Comparison of ENCODE assay signal across 8 cellular contexts in genomic region chr3:48400824-48401433, GRCh38. TPM values are rescaled to one million over a fixed set of nuclear protein-coding genes. Genes with fewer than 3 reads are reported as not detected.
DNase-seq lines count a peak whose midpoint lies in the region; TF ChIP-seq lines count a peak whose summit lies in the region.

No MANE protein-coding gene starts in this region.

- TF ChIP-seq CTCF in OCI-LY3 (IDR thresholded peaks at IDR 0.05; ENCODE audit: low read depth, low read length) (peak; percentile 88), foreskin fibroblast (IDR thresholded peaks at IDR 0.05; ENCODE audit: low read depth, low read length) (peak; percentile 60), osteoblast (IDR thresholded peaks at IDR 0.05; ENCODE audit: extremely low read depth, low read depth, low read length) (peak; percentile 80), tibial nerve (IDR thresholded peaks at IDR 0.05) (peak; percentile 71 to 91 (median 77))

- H3K4me1 ChIP-seq in HAP-1 (no peaks in the 10 kb centered on the region), OCI-LY3 (ENCODE audit: low read length) (no peaks in the 10 kb centered on the region), osteoblast (ENCODE audit: insufficient read depth, low read length) (peaks cover 11% of the 10 kb centered on the region), tibial nerve (peaks cover 0 to 21% (median 10%) of the 10 kb centered on the region in 4 donors)

- no peaks in the 10 kb centered on the region for H3K79me2 ChIP-seq in OCI-LY3 (ENCODE audit: low read length)
- H3K79me2 ChIP-seq in osteoblast (ENCODE audit: insufficient read depth, low read length) = no peaks in the 10 kb centered on the region

- TF ChIP-seq EP300 in tibial nerve (IDR thresholded peaks at IDR 0.05) = no peak

- 63 to 64% methylated on average over 6 of the region's 6 CpGs for WGBS in tibial nerve, 2 donors

- H3K4me2 ChIP-seq in OCI-LY3 (ENCODE audit: low read length) = no peak overlapping the region
- no peak overlapping the region for H3K4me2 ChIP-seq in osteoblast (ENCODE audit: insufficient read depth, low read length)

- in situ Hi-C loops in HAP-1 (cut with MboI; ENCODE audit: low sequenced_read_pairs) = no loop called here

- no peaks in the 10 kb centered on the region for H3K36me3 ChIP-seq in HAP-1 (replicated peaks)
- H3K36me3 ChIP-seq in OCI-LY3 (replicated peaks; ENCODE audit: low read depth, low read length) = no peaks in the 10 kb centered on the region
- H3K36me3 ChIP-seq in osteoblast (ENCODE audit: insufficient read depth, low read length) = no peaks in the 10 kb centered on the region
- peaks cover 0 to 33% (median 0%) of the 10 kb centered on the region in 3 donors for H3K36me3 ChIP-seq in tibial nerve

- H3K9me3 ChIP-seq in HAP-1 = no peaks in the 10 kb centered on the region
- no peaks in the 10 kb centered on the region for H3K9me3 ChIP-seq in OCI-LY3 (ENCODE audit: insufficient read depth, low read length)
- H3K9me3 ChIP-seq in osteoblast (ENCODE audit: low read depth, low read length) = no peaks in the 10 kb centered on the region
- no peaks in the 10 kb centered on the region for H3K9me3 ChIP-seq in tibial nerve

- H3K27me3 ChIP-seq in HAP-1 (ENCODE audit: low read depth) (0 out of 2 replicates have a peak, but pooled peaks cover 1% of the 10 kb centered on the region), OCI-LY3 (ENCODE audit: low read depth, low read length) (0 out of 2 replicates have a peak, but pooled peaks cover 2% of the 10 kb centered on the region), osteoblast (ENCODE audit: insufficient read depth, low read length) (peaks cover 22% of the 10 kb centered on the region), tibial nerve (no peaks in the 10 kb centered on the region)

- H3K27ac ChIP-seq in OCI-LY3 (ENCODE audit: low read length) (no peak overlapping the region), osteoblast (ENCODE audit: low read depth, low read length) (no peak overlapping the region), tibial nerve (peak overlapping the region; percentile 71 to 90 (median 84))

- H3K4me3 ChIP-seq in HAP-1 (no peak overlapping the region), OCI-LY3 (ENCODE audit: low read length) (no peak overlapping the region), foreskin fibroblast (ENCODE audit: low read depth in 1 of 2, low read length in 2 of 2) (no peak overlapping the region), osteoblast (ENCODE audit: insufficient read depth, low read length) (no peak overlapping the region), tibial nerve (no peak overlapping the region)

- DNase-seq in CD1c-positive myeloid dendritic cell (ENCODE audit: extremely low spot score) (peak; percentile 78), HAP-1 (ENCODE audit: low spot score in 2 of 2) (peak; percentile 56 to 69), activated T-helper 1 cell treated with Interleukin-2 at 50 U/mL for 16 hours (ENCODE audit: low read depth) (peak; percentile 42), foreskin fibroblast (peak; percentile 28 to 73), osteoblast (ENCODE audit: insufficient read length, low spot score, missing footprints) (peak; percentile 92), tibial nerve (ENCODE audit: low spot score in 2 of 2) (no peak), mesenteric fat pad (ENCODE audit: low spot score) (no peak)

- no peaks in the 10 kb centered on the region for H4K20me1 ChIP-seq in OCI-LY3 (ENCODE audit: insufficient read depth, low read length)
- no peaks in the 10 kb centered on the region for H4K20me1 ChIP-seq in osteoblast (ENCODE audit: insufficient read depth, low read length)

- no peak overlapping the region for H2AFZ ChIP-seq in OCI-LY3 (ENCODE audit: low read depth, low read length)
- no peak overlapping the region for H2AFZ ChIP-seq in osteoblast (ENCODE audit: low read length)

- TF ChIP-seq POLR2A in tibial nerve (IDR thresholded peaks at IDR 0.05) = no peak

- no peak overlapping the region for H3K9ac ChIP-seq in OCI-LY3 (ENCODE audit: low read length)

RNA-seq across cellular contexts. Expression of gene FBXW12, which starts 28.9 kb away (rescaled TPM):
- total RNA-seq in osteoblast (not detected in 2 replicates), tibial nerve (not detected), mesenteric fat pad (not detected)

RNA-seq across cellular contexts. Expression of gene PLXNB1, which starts 29.0 kb away (rescaled TPM):
- total RNA-seq in osteoblast = 23.3 and 33.7 TPM in 2 replicates
- 100 to 1,000 TPM; 216 to 379 (median 339) TPM for total RNA-seq in tibial nerve
- total RNA-seq in mesenteric fat pad = 40.0 TPM

RNA-seq across cellular contexts. Expression of gene CCDC51, which starts 39.0 kb away (rescaled TPM):
- 13.3 and 17.4 TPM in 2 replicates for total RNA-seq in osteoblast
- 10 to 100 TPM; 23.4 to 33.3 (median 29.2) TPM for total RNA-seq in tibial nerve
- 11.6 TPM for total RNA-seq in mesenteric fat pad

RNA-seq across cellular contexts. Expression of gene TMA7, which starts 39.1 kb away (rescaled TPM):
- total RNA-seq in osteoblast (128 and 135 TPM in 2 replicates), tibial nerve (100 to 1,000 TPM; 212 to 380 (median 291) TPM), mesenteric fat pad (144 TPM)

RNA-seq across cellular contexts. Expression of gene ATRIP, which starts 45.6 kb away (rescaled TPM):
- total RNA-seq in osteoblast (5.0 and 5.1 TPM in 2 replicates), tibial nerve (10 to 100 TPM in 2 of 4 donors, 1 to 10 TPM in 2; 7.5 to 10.5 (median 9.3) TPM), mesenteric fat pad (7.2 TPM)

Comparison
In these comparisons a context has a peak if more than half of its experiments do, and no peak if none do; other contexts are left out.
1. DNase-seq: peak in CD1c-positive myeloid dendritic cell (single experiment), HAP-1 (2 of 2), activated T-helper 1 cell treated with Interleukin-2 at 50 U/mL for 16 hours (single experiment), foreskin fibroblast (2 of 2) and osteoblast (single experiment); none in tibial nerve (0 of 2) and mesenteric fat pad (single experiment).
2. H3K27ac ChIP-seq: peak in tibial nerve (4 of 4); none in OCI-LY3 (single experiment) and osteoblast (single experiment).
3. Peak in every context shown above with its lines, with median percentiles within 50 percentile points of each other: CTCF ChIP-seq.